24 cellular contexts compared by ENCODE assay signal in genomic region chr2:119940856-119941255, GRCh38.
"Had no signal": no experiment of that assay in that cellular context is flagged by ENCODE, and none has a peak within 500 bp of the region (broad histone marks: within the 10 kb centered on the region; RNA-seq: fewer than 3 reads in every experiment).

No MANE protein-coding gene starts in this region.

- FAIRE-seq: astrocyte had no signal

- H3K4me3 Mint-ChIP-seq: activated B cell treated with CpG ODN at 0.5 μM for 24 hours; activated CD4-positive, alpha-beta T cell treated with anti-CD3 and anti-CD28 coated beads, Interleukin-2, amount 10 ng/mL, durations not matched to agents 24 days and 14 days; activated CD8-positive, alpha-beta memory T cell treated with anti-CD3 and anti-CD28 coated beads, Interleukin-2, amount 10 ng/mL, durations not matched to agents 7 days and 5 days; activated naive CD8-positive, alpha-beta T cell treated with anti-CD3 and anti-CD28 coated beads, Interleukin-2, amount 50 U/mL, for 24 hours; activated T-cell treated with anti-CD3 and anti-CD28 coated beads, Interleukin-2, amount 50 U/mL, for 24 hours; activated T-helper 1 cell treated with anti-CD3 and anti-CD28 coated beads, Interleukin-12 subunit alpha, Interleukin-12 subunit beta, Interleukin-2, Interleukin-4 antibody, amounts not matched to agents 30 ng/mL and 10 ng/mL and 1 ng/mL, durations not matched to agents 14 hours and 24 hours and 36 hours; brain had no signal

- H3K27ac Mint-ChIP-seq: activated B cell treated with CpG ODN at 0.5 μM for 24 hours; activated CD4-positive, alpha-beta T cell treated with anti-CD3 and anti-CD28 coated beads, Interleukin-2, amount 10 ng/mL, durations not matched to agents 24 days and 14 days; activated CD8-positive, alpha-beta memory T cell treated with anti-CD3 and anti-CD28 coated beads, Interleukin-2, amount 10 ng/mL, durations not matched to agents 7 days and 5 days; activated naive CD4-positive, alpha-beta T cell treated with anti-CD3 and anti-CD28 coated beads, Interleukin-2, amount 50 U/mL, for 72 hours; activated naive CD8-positive, alpha-beta T cell treated with anti-CD3 and anti-CD28 coated beads, Interleukin-2, amount 50 U/mL, for 24 hours; activated T-cell treated with anti-CD3 and anti-CD28 coated beads, Interleukin-2, amount 50 U/mL, for 24 hours; activated T-helper 1 cell treated with anti-CD3 and anti-CD28 coated beads, Interleukin-12 subunit alpha, Interleukin-12 subunit beta, Interleukin-2, Interleukin-4 antibody, amounts not matched to agents 30 ng/mL and 10 ng/mL and 1 ng/mL, durations not matched to agents 14 hours and 24 hours and 36 hours had no signal

- ATAC-seq: activated CD8-positive, alpha-beta memory T cell treated with anti-CD3 and anti-CD28 coated beads, Interleukin-2, amount 10 ng/mL, durations not matched to agents 7 days and 5 days; activated naive CD4-positive, alpha-beta T cell treated with anti-CD3 and anti-CD28 coated beads, Interleukin-2, amount 50 U/mL, for 72 hours; activated naive CD8-positive, alpha-beta T cell treated with anti-CD3 and anti-CD28 coated beads, Interleukin-2, amount 50 U/mL, for 24 hours had no signal

- H3K4me1 Mint-ChIP-seq: brain had no signal

- H3K4me3 ChIP-seq: SK-N-MC had no signal

- H3K9me3 Mint-ChIP-seq: activated B cell treated with CpG ODN at 0.5 μM for 24 hours; activated CD4-positive, alpha-beta T cell treated with anti-CD3 and anti-CD28 coated beads, Interleukin-2, amount 10 ng/mL, durations not matched to agents 24 days and 14 days; activated naive CD4-positive, alpha-beta T cell treated with anti-CD3 and anti-CD28 coated beads, Interleukin-2, amount 50 U/mL, for 72 hours; activated naive CD8-positive, alpha-beta T cell treated with anti-CD3 and anti-CD28 coated beads, Interleukin-2, amount 50 U/mL, for 24 hours; activated T-cell treated with anti-CD3 and anti-CD28 coated beads, Interleukin-2, amount 50 U/mL, for 24 hours; brain had no signal

- DNase-seq: activated B cell treated with CpG ODN at 0.5 μM for 24 hours; activated CD4-positive, alpha-beta T cell treated with anti-CD3 and anti-CD28 coated beads for 1 hour; activated CD4-positive, alpha-beta T cell treated with anti-CD3 and anti-CD28 coated beads, Interleukin-2, amount 10 ng/mL, durations not matched to agents 24 days and 14 days; activated CD4-positive, alpha-beta T cell treated with anti-CD3 and anti-CD28 coated beads, Interleukin-2, amount 50 U/mL, for 48 hours; activated CD8-positive, alpha-beta memory T cell treated with anti-CD3 and anti-CD28 coated beads, Interleukin-2, amount 10 ng/mL, durations not matched to agents 7 days and 5 days; activated effector memory CD4-positive, alpha-beta T cell treated with anti-CD3 and anti-CD28 coated beads, Interleukin-2, amount 50 U/mL, for 16 hours; activated naive CD4-positive, alpha-beta T cell treated with Interleukin-2 at 50 U/mL for 16 hours; activated naive CD8-positive, alpha-beta T cell treated with anti-CD3 and anti-CD28 coated beads, Interleukin-2, amount 50 U/mL, for 24 hours; activated T-cell treated with anti-CD3 and anti-CD28 coated beads, Interleukin-2, amount 50 U/mL, for 24 hours; amygdala; NCI-H1092; NCI-H1417; NCI-H1930; NCI-H2171; NCI-H226; NCI-H526; NCI-H774; SIG-M5; T-helper 1 cell had no signal

- H3K27me3 Mint-ChIP-seq: activated B cell treated with CpG ODN at 0.5 μM for 24 hours; activated CD4-positive, alpha-beta T cell treated with anti-CD3 and anti-CD28 coated beads, Interleukin-2, amount 10 ng/mL, durations not matched to agents 24 days and 14 days; activated CD8-positive, alpha-beta memory T cell treated with anti-CD3 and anti-CD28 coated beads, Interleukin-2, amount 10 ng/mL, durations not matched to agents 7 days and 5 days; activated naive CD8-positive, alpha-beta T cell treated with anti-CD3 and anti-CD28 coated beads, Interleukin-2, amount 50 U/mL, for 24 hours; activated T-cell treated with anti-CD3 and anti-CD28 coated beads, Interleukin-2, amount 50 U/mL, for 24 hours; brain had no signal
